In the genomic region with DNA sequence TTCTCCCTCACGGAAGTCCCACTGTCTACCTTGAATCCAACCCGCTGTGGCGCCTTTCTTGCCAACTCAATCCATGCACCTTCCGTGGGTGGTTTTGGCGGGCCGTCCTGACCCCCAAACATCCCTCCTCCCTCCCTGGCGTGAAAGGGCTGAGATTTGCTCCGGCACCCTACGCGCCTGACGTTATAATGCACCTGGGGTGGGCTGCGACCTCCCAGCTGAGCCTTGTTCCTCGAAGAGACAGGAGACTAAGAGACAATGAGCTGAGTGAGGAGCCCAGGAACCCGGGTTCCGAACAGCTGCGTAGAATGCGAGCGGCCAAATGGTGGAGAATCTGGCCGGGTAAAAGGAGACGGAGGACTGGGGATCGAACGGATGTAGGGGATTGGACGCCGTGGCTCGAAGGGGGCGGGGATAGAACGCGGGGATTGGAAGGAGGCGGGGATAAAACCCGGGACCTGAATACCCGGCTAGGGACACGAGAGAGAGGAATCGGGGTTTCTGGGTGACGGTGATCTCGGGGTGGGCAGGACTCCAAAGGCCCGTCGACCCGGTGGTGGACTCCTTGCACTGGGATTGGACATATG, we compare ENCODE assay signal across 7 cellular contexts. TPM values are rescaled to one million over a fixed set of nuclear protein-coding genes. Genes with fewer than 3 reads are reported as not detected.
DNase-seq lines count a peak whose midpoint lies in the region; ATAC-seq and TF ChIP-seq lines count a peak whose summit lies in the region.

CPT1C (plus strand) TSS at position 461 of the 587 bp plus-strand sequence. CDS start 1,137 bp downstream, outside the sequence.

- H3K27ac Mint-ChIP-seq in osteocyte (ENCODE audit: unreplicated experiment) = peak within 1 kb of the TSS; percentile 85

- H3K36me3 Mint-ChIP-seq in osteocyte (ENCODE audit: unreplicated experiment) = peaks cover 7% of the 10 kb centered on the region

- H3K27me3 ChIP-seq in PC-3 (ENCODE audit: low read length) = no peaks in the 10 kb centered on the region
- peaks cover 0 to 27% (median 0%) of the 10 kb centered on the region in 9 donors for H3K27me3 ChIP-seq in heart left ventricle

- peak within 1 kb of the TSS; percentile 99 for H3K4me2 ChIP-seq in PC-3 (ENCODE audit: low read length)

- no peaks in the 10 kb centered on the region for H3F3A ChIP-seq in PC-3 (ENCODE audit: low read length, unreplicated experiment)

- POLR2A ChIA-PET in PC-3 (lab: Charles Lee; ENCODE audit: unreplicated experiment) = interaction anchor here (0.6 to 0.7 kb wide), 2 partner anchors 27 to 337 kb away, joined by 3 to 17 read pairs; no protein-coding TSS in a partner anchor

- H3K4me1 ChIP-seq in PC-3 (ENCODE audit: insufficient read depth, low read length) (peaks cover 19% of the 10 kb centered on the region), heart left ventricle (peaks cover 0 to 50% (median 30%) of the 10 kb centered on the region in 12 donors)

- H2AFZ ChIP-seq in PC-3 (ENCODE audit: low read length) = peak within 1 kb of the TSS; percentile 85

- no peaks in the 10 kb centered on the region for H3K9me3 Mint-ChIP-seq in osteocyte (ENCODE audit: unreplicated experiment)

- CTCF ChIA-PET in PC-3 (lab: Charles Lee) = interaction anchor here (0.5 to 0.7 kb wide), 3 partner anchors 12 to 75 kb away, joined by 3 to 7 read pairs (median 3); no protein-coding TSS in a partner anchor

- H3K27ac ChIP-seq in PC-3 (ENCODE audit: low read length) (no peak within 1 kb of the TSS), angular gyrus (ENCODE audit: low read depth, low read length) (peak within 1 kb of the TSS; percentile 88), heart left ventricle (peak within 1 kb of the TSS; percentile 20 to 85 (median 64))

- TF ChIP-seq CTCF in PC-3 (conservative IDR thresholded peaks at IDR 0.05; ENCODE audit: low read depth, low read length) (no peak), heart left ventricle (IDR thresholded peaks at IDR 0.05) (no peak), osteocyte (IDR thresholded peaks at IDR 0.05) (no peak)

- intact Hi-C loops in PC-3 (cut with micrococcal nuclease) (loop anchor here (2.0 to 5.0 kb wide), 2 partner anchors 76 to 117 kb away; partner anchors contain the start of gene AP2A1), heart left ventricle (cut with DNase I) (loop anchor here in 1 of 10 donors (5.0 kb wide), 1 partner anchor 72 kb away; the partner anchor contains the start of gene TSKS)

- no peaks in the 10 kb centered on the region for H3K9me3 ChIP-seq in PC-3 (ENCODE audit: low read length)
- no peaks in the 10 kb centered on the region for H3K9me3 ChIP-seq in heart left ventricle

- peaks cover 4% of the 10 kb centered on the region; the same call in 1 of the 2 replicates for H4K20me1 ChIP-seq in PC-3 (ENCODE audit: low read length)

- WGBS in heart left ventricle, 4 donors = 1 to 3% (median 2%) methylated on average over 37 to 38 of the region's 38 CpGs

- H3K79me2 ChIP-seq in PC-3 (ENCODE audit: low read length) = no peaks in the 10 kb centered on the region

- H3K4me3 ChIP-seq in PC-3 (ENCODE audit: low read length) = peak within 1 kb of the TSS; percentile 82
- peak within 1 kb of the TSS; percentile 25 to 71 (median 58) for H3K4me3 ChIP-seq in heart left ventricle

- ATAC-seq in PC-3 = peak; percentile 73
- peak; percentile 54 to 85 (median 75) for ATAC-seq in heart left ventricle
- ATAC-seq in HG03159 (IDR thresholded peaks at IDR 0.05; ENCODE audit: unreplicated experiment) = no peak

- H3K27me3 Mint-ChIP-seq in osteocyte (ENCODE audit: unreplicated experiment) = no peaks in the 10 kb centered on the region

- H3K4me3 Mint-ChIP-seq in osteocyte (ENCODE audit: unreplicated experiment) = peak within 1 kb of the TSS; percentile 89

- no TSS peak for BruUV-seq in PC-3 (replicated peaks; lab: Mats Ljungman, UMichigan)

- TF ChIP-seq POLR2A in heart left ventricle (IDR thresholded peaks at IDR 0.05) = peak in 1 of 2 donors; percentile 43

- peak within 1 kb of the TSS; percentile 64 for H3K9ac ChIP-seq in PC-3 (ENCODE audit: low read length)

- H3K9me2 ChIP-seq in PC-3 (replicated peaks; ENCODE audit: low read length) = no peaks in the 10 kb centered on the region

- H3K36me3 ChIP-seq in PC-3 (ENCODE audit: low read depth, low read length) (peaks cover 5% of the 10 kb centered on the region; the same call in 1 of the 2 replicates), heart left ventricle (peaks cover 0 to 17% (median 13%) of the 10 kb centered on the region in 9 donors)

- peaks cover 30% of the 10 kb centered on the region for H3K4me1 Mint-ChIP-seq in osteocyte (ENCODE audit: unreplicated experiment)

- peak; percentile 77 for DNase-seq in HCEC 1CT
- peak; percentile 90 for DNase-seq in PC-3
- peak; percentile 80 to 86 (median 83) for DNase-seq in heart left ventricle
- peak; percentile 91 for DNase-seq in osteocyte (ENCODE audit: extremely low spot score, unreplicated experiment)
- peak; percentile 81 for DNase-seq in ureter (ENCODE audit: low spot score)

RNA-seq across cellular contexts. Expression of gene CPT1C, which starts in this region (rescaled TPM):
- total RNA-seq in PC-3 (2014; rRNA removed) (11.5 and 13.6 TPM in 2 replicates), heart left ventricle (1 to 10 TPM in 8 of 9 donors, under 1 TPM in 1; 1.00 to 6.0 (median 2.2) TPM), osteocyte (44.2 and 48.8 TPM in 2 replicates), ureter (3.1 TPM)
- polyA plus RNA-seq in heart left ventricle = 1 to 10 TPM; 3.0 to 3.1 TPM
